Comparison of ENCODE assay signal across 26 cellular contexts in genomic region chr18:32460046-32460785, GRCh38. TPM values are rescaled to one million over a fixed set of nuclear protein-coding genes. Genes with fewer than 3 reads are reported as not detected.
DNase-seq lines count a peak whose midpoint lies in the region; ATAC-seq and TF ChIP-seq lines count a peak whose summit lies in the region.
"Had no signal": no experiment of that assay in that cellular context is flagged by ENCODE, and none has a peak within 500 bp of the region (broad histone marks: within the 10 kb centered on the region; RNA-seq: fewer than 3 reads in every experiment).

No MANE protein-coding gene starts in this region.

- H3K36me3 ChIP-seq in mucosa of descending colon (ENCODE audit: low read depth) (no peaks in the 10 kb centered on the region), spleen (no peaks in the 10 kb centered on the region)

- H3K4me1 ChIP-seq in mucosa of descending colon (ENCODE audit: low read depth) (no peaks in the 10 kb centered on the region), spleen (no peaks in the 10 kb centered on the region)

- TF ChIP-seq CTCF in dorsolateral prefrontal cortex (IDR thresholded peaks at IDR 0.05 in 54 of 56, conservative IDR thresholded peaks at IDR 0.05 in 2 of 56; ENCODE audit: low read depth in 1 of 56, partially characterized antibody in 56 of 56) (peak in 1 of 56 donors; percentile 15), mucosa of descending colon (IDR thresholded peaks at IDR 0.05) (no peak), spleen (IDR thresholded peaks at IDR 0.05 in 8 of 11, conservative IDR thresholded peaks at IDR 0.05 in 3 of 11) (no peak)

- H3K9me3 ChIP-seq in mucosa of descending colon = no peaks in the 10 kb centered on the region
- H3K9me3 ChIP-seq in spleen = no peaks in the 10 kb centered on the region

- 81 to 87% (median 82%) methylated on average over 4 of the region's 4 CpGs for WGBS in spleen, 5 donors

- intact Hi-C loops in Right ventricle myocardium superior (cut with DNase I) (no loop called here), Right ventricle myocardium inferior (cut with DNase I) (loop anchor here (10.0 kb wide), 1 partner anchor 365 kb away; the partner anchor contains the start of gene RNF138), dorsolateral prefrontal cortex (cut with DNase I) (no loop called here), mucosa of descending colon (cut with DNase I, micrococcal nuclease) (no loop called here), spleen (cut with DNase I; ENCODE audit: low total_unique reads) (no loop called here)

- peak overlapping the region in 53 of 59 donors; percentile 4 to 84 (median 52) for H3K27ac ChIP-seq in dorsolateral prefrontal cortex
- no peak overlapping the region for H3K27ac ChIP-seq in spleen
- H3K27ac ChIP-seq: RWPE1 had no signal

- TF ChIP-seq POLR2A in spleen (IDR thresholded peaks at IDR 0.05) = no peak

- H3K4me3 ChIP-seq in dorsolateral prefrontal cortex (peak overlapping the region in 12 of 59 donors; percentile 8 to 35 (median 16)), mucosa of descending colon (no peak overlapping the region), spleen (no peak overlapping the region)

- peak; percentile 52 for ATAC-seq in Right ventricle myocardium superior (ENCODE audit: poor library complexity)
- no peak for ATAC-seq in Right ventricle myocardium inferior
- ATAC-seq in mucosa of descending colon = peak; percentile 72
- no peak for ATAC-seq in GM18873 (IDR thresholded peaks at IDR 0.05; ENCODE audit: low FRiP score, unreplicated experiment)
- ATAC-seq: activated naive CD4-positive, alpha-beta T cell treated with anti-CD3 and anti-CD28 coated beads, Interleukin-2, amount 50 U/mL, for 72 hours; activated T-helper 17 cell treated with anti-CD3 and anti-CD28 coated beads, Interleukin-2, amount 50 U/mL, for 72 hours; natural killer cell treated with Interleukin-12 subunit alpha and Interleukin-12 subunit beta and Interleukin-15 and Interleukin-18, amount 100 ng/mL, for 72 hours; stimulated activated naive CD8-positive, alpha-beta T cell treated with anti-CD3 and anti-CD28 coated beads, Interleukin-15, Interleukin-2, amounts not matched to agents 100 U/mL and 50 U/mL, for 24 hours; WTC11 had no signal

- no peak for DNase-seq in Right ventricle myocardium superior
- DNase-seq in Right ventricle myocardium inferior (ENCODE audit: missing footprints) = no peak
- DNase-seq in dorsolateral prefrontal cortex = no peak
- DNase-seq in mucosa of descending colon = no peak
- peak; percentile 73 for DNase-seq in superior temporal gyrus (ENCODE audit: extremely low spot score)
- DNase-seq in spleen = no peak
- no peak for DNase-seq in NCI-H2196 treated with DMSO at 0.1 percent for 48 hours (lab: John Stamatoyannopoulos, UW; ENCODE audit: unreplicated experiment)
- DNase-seq: aorta; COR-L47; erythroblast; foreskin fibroblast; H9; NCI-H1436; NCI-H526; stimulated activated CD4-positive, alpha-beta T cell treated with anti-CD3 and anti-CD28 coated beads, Interleukin-12 subunit alpha, Interleukin-12 subunit beta, amount 100 ng/mL, for 4 hours; stimulated activated CD4-positive, alpha-beta T cell treated with anti-CD3 and anti-CD28 coated beads, Interleukin-4, amount 100 ng/mL, for 4 hours; stimulated activated naive CD8-positive, alpha-beta T cell treated with anti-CD3 and anti-CD28 coated beads, Interleukin-15, Interleukin-2, amounts not matched to agents 100 U/mL and 50 U/mL, for 24 hours; T-helper 9 cell; trophoblast cell had no signal

- H3K27me3 ChIP-seq in dorsolateral prefrontal cortex (no peaks in the 10 kb centered on the region), spleen (replicated peaks in 1 of 7) (peaks cover 0 to 26% (median 0%) of the 10 kb centered on the region in 7 donors)

RNA-seq across cellular contexts. Expression of gene GAREM1, which starts 10.5 kb away (rescaled TPM):
- total RNA-seq in Right ventricle myocardium superior = 23.5 TPM
- 22.7 TPM for total RNA-seq in Right ventricle myocardium inferior
- total RNA-seq in dorsolateral prefrontal cortex = 10 to 100 TPM; 16.7 to 42.4 (median 26.5) TPM
- 10 to 100 TPM; 14.5 to 29.0 (median 19.6) TPM for total RNA-seq in mucosa of descending colon
- total RNA-seq in spleen = 1 to 10 TPM; 1.7 to 8.2 (median 4.4) TPM
- polyA plus RNA-seq in spleen = under 1 TPM; 0.20 to 0.58 (median 0.24) TPM
- total RNA-seq: activated naive CD4-positive, alpha-beta T cell treated with anti-CD3 and anti-CD28 coated beads, Interleukin-2, amount 50 U/mL, for 72 hours; natural killer cell treated with Interleukin-12 subunit alpha and Interleukin-12 subunit beta and Interleukin-15 and Interleukin-18, amount 100 ng/mL, for 72 hours had no signal
- polyA plus RNA-seq: IgD-negative memory B cell had no signal

Comparison
In these comparisons a context has a peak if more than half of its experiments do, and no peak if none do; other contexts are left out.
1. ATAC-seq: peak in Right ventricle myocardium superior (single experiment) and mucosa of descending colon (single experiment); none in Right ventricle myocardium inferior (single experiment) and GM18873 (single experiment).
2. H3K27ac ChIP-seq: peak in dorsolateral prefrontal cortex (53 of 59); none in spleen (0 of 8).